Comparison of ENCODE assay signal across 8 cellular contexts in the genomic region with DNA sequence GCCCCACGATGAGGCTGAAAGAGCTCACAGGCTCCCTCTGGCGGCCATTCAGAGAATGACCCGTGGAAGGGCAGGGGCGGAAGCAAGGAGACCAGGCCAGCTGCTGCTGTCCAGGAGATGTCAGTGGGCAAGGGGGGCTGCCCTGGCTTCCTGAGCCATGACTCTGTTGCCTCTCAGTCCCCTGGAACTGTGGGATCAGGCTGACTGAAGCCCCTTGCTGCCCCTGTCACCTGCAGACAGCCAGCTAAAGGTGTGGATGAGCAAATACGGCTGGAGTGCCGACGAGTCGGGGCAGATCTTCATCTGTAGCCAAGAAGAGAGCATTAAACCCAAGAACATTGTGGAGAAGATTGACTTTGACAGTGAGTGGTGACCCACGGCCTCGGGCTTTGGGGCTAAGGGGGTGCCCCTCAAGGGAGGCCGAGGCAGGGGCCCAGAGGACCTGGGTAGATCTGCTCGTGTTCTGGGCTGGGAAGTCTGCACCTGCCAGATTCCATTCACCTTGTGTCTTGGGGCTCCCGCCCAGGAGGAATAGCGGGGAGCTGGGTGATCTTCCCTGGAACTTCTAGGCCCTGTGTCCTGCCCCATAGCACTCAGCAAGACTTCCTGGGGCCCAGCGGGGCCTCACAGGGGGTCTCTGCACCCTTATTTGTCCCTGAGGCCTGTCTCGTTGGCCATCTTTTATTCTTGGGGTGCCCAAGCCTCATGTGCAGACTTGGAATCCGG. TPM values are rescaled to one million over a fixed set of nuclear protein-coding genes. Genes with fewer than 3 reads are reported as not detected.
DNase-seq lines count a peak whose midpoint lies in the region; ATAC-seq and TF ChIP-seq lines count a peak whose summit lies in the region.

No MANE protein-coding gene starts in this region.

- CTCF ChIA-PET in CD8-positive, alpha-beta memory T cell (lab: Charles Lee): interaction anchor here (0.6 to 7.0 kb wide), 28 partner anchors 13 to 562 kb away, joined by 3 to 79 read pairs (median 5); partner anchors contain the start of genes ACTN4, EIF3K, FAM98C and MAP4K1
- CTCF ChIA-PET in SK-N-SH (lab: Yijun Ruan, JAX): interaction anchor here (0.6 to 8.7 kb wide), 47 partner anchors 8 to 763 kb away, joined by 3 to 73 read pairs (median 4); partner anchors contain the start of genes ACTN4, EIF3K, FAM98C and MRPS12

- H3K27ac Mint-ChIP-seq in CD8-positive, alpha-beta memory T cell: peak overlapping the region; percentile 2 to 93 (median 88)
- peak overlapping the region; percentile 67 to 94 for H3K27ac Mint-ChIP-seq in activated naive CD4-positive, alpha-beta T cell treated with anti-CD3 and anti-CD28 coated beads, Interleukin-2, amount 50 U/mL, for 72 hours

- no peak for TF ChIP-seq POLR2A in prostate gland (IDR thresholded peaks at IDR 0.05)

- no peaks in the 10 kb centered on the region for H3K27me3 Mint-ChIP-seq in CD8-positive, alpha-beta memory T cell

- no peak for TF ChIP-seq EP300 in SK-N-SH (IDR thresholded peaks at IDR 0.05; ENCODE audit: borderline replicate concordance in 1 of 2, low read depth in 1 of 2, low read length in 1 of 2)

- H3K9me3 ChIP-seq in CD8-positive, alpha-beta memory T cell (ENCODE audit: low read length): no peaks in the 10 kb centered on the region
- H3K9me3 ChIP-seq in SK-N-SH (no peaks in the 10 kb centered on the region), prostate gland (no peaks in the 10 kb centered on the region)

- no peaks in the 10 kb centered on the region for H3K9me3 Mint-ChIP-seq in CD8-positive, alpha-beta memory T cell
- no peaks in the 10 kb centered on the region for H3K9me3 Mint-ChIP-seq in activated naive CD4-positive, alpha-beta T cell treated with anti-CD3 and anti-CD28 coated beads, Interleukin-2, amount 50 U/mL, for 72 hours

- 66% methylated on average over 14 of the region's 17 CpGs for WGBS in SK-N-SH (ENCODE audit: low lambda C conversion rate)
- WGBS in prostate gland: 47% methylated on average over 17 of the region's 17 CpGs

- peak; percentile 91 for TF ChIP-seq CTCF in SK-N-SH (IDR thresholded peaks at IDR 0.05)
- peak; percentile 84 to 94 (median 91) for TF ChIP-seq CTCF in prostate gland (IDR thresholded peaks at IDR 0.05)

- POLR2A ChIA-PET in CD8-positive, alpha-beta memory T cell (lab: Charles Lee): interaction anchor here (0.9 to 1.1 kb wide), 4 partner anchors 10 to 295 kb away, joined by 3 to 7 read pairs (median 3); no protein-coding TSS in a partner anchor
- POLR2A ChIA-PET in SK-N-SH (lab: Yijun Ruan, JAX): interaction anchor here (1.0 to 1.3 kb wide), 4 partner anchors 13 to 232 kb away, joined by 3 to 8 read pairs (median 5); partner anchors contain the start of gene FAM98C

- DNase-seq in CD8-positive, alpha-beta memory T cell: peak; percentile 62 to 80 (median 62)
- peak; percentile 96 for DNase-seq in HT-29 (ENCODE audit: low spot score)
- peak; percentile 87 for DNase-seq in SK-N-SH
- DNase-seq in activated naive CD4-positive, alpha-beta T cell treated with anti-CD3 and anti-CD28 coated beads, Interleukin-2, amount 50 U/mL, for 72 hours (ENCODE audit: low spot score in 2 of 2): peak; percentile 74 to 80
- DNase-seq in head of caudate nucleus: peak in 41 of 42 donors; percentile 31 to 90 (median 76)
- peak; percentile 60 for DNase-seq in prostate gland (ENCODE audit: low spot score)

- H4K20me1 ChIP-seq in SK-N-SH (ENCODE audit: insufficient read depth): no peaks in the 10 kb centered on the region

- no peak overlapping the region for H3K4me3 ChIP-seq in CD8-positive, alpha-beta memory T cell (ENCODE audit: low read length)
- H3K4me3 ChIP-seq in SK-N-SH (ENCODE audit: low read depth in 2 of 2, low read length in 1 of 2) (no peak overlapping the region; a peak in 1 of 4 replicates), prostate gland (no peak overlapping the region)

- no peak overlapping the region for H2AFZ ChIP-seq in SK-N-SH (ENCODE audit: low read depth)

- H3K36me3 ChIP-seq in CD8-positive, alpha-beta memory T cell (ENCODE audit: insufficient read depth, low read length): peaks cover 19% of the 10 kb centered on the region
- peaks cover 24 to 31% of the 10 kb centered on the region in 2 experiments for H3K36me3 ChIP-seq in SK-N-SH (replicated peaks in 1 of 2; ENCODE audit: control insufficient read depth in 1 of 2, insufficient read depth in 2 of 2, low read length in 1 of 2)
- H3K36me3 ChIP-seq in prostate gland: peaks cover 0 to 2% of the 10 kb centered on the region in 2 donors

- H3K27ac ChIP-seq in CD8-positive, alpha-beta memory T cell (ENCODE audit: low read depth, low read length): no peak overlapping the region
- no peak overlapping the region for H3K27ac ChIP-seq in SK-N-SH (ENCODE audit: low read depth in 2 of 2, low read length in 1 of 2)
- H3K27ac ChIP-seq in prostate gland: no peak overlapping the region

- H3K4me1 Mint-ChIP-seq in CD8-positive, alpha-beta memory T cell: peaks cover 31 to 33% (median 33%) of the 10 kb centered on the region in 3 donors

- H3K9ac ChIP-seq in SK-N-SH: no peak overlapping the region

- intact Hi-C loops in head of caudate nucleus (cut with DNase I): no loop called here
- intact Hi-C loops in prostate gland (cut with DNase I): loop anchor here (5.0 kb wide), 2 partner anchors 97 to 233 kb away; partner anchors contain the start of gene FAM98C

- TF ChIP-seq RAD21 in SK-N-SH (IDR thresholded peaks at IDR 0.05; ENCODE audit: low read length): peak; percentile 71

- no peaks in the 10 kb centered on the region for H3K27me3 ChIP-seq in CD8-positive, alpha-beta memory T cell (ENCODE audit: insufficient read depth, low read length, poor library complexity, severe bottlenecking)
- no peaks in the 10 kb centered on the region for H3K27me3 ChIP-seq in SK-N-SH (ENCODE audit: insufficient read depth)
- no peaks in the 10 kb centered on the region for H3K27me3 ChIP-seq in prostate gland (replicated peaks; ENCODE audit: insufficient read depth)

- H3K9me2 ChIP-seq in SK-N-SH: no peaks in the 10 kb centered on the region

- peaks cover 5 to 46% (median 18%) of the 10 kb centered on the region in 3 donors for H3K36me3 Mint-ChIP-seq in CD8-positive, alpha-beta memory T cell
- peaks cover 9 to 17% of the 10 kb centered on the region in 2 donors for H3K36me3 Mint-ChIP-seq in activated naive CD4-positive, alpha-beta T cell treated with anti-CD3 and anti-CD28 coated beads, Interleukin-2, amount 50 U/mL, for 72 hours

- H3K79me2 ChIP-seq in SK-N-SH (ENCODE audit: insufficient read depth): peaks cover 5% of the 10 kb centered on the region; the same call in 1 of the 2 replicates

- H3K4me2 ChIP-seq in SK-N-SH: no peak overlapping the region

- peak overlapping the region in 6 of 7 donors; percentile 15 to 71 (median 58) for H3K4me3 Mint-ChIP-seq in CD8-positive, alpha-beta memory T cell

- peaks cover 30% of the 10 kb centered on the region for H3K4me1 ChIP-seq in CD8-positive, alpha-beta memory T cell (ENCODE audit: insufficient read depth, low read length)
- H3K4me1 ChIP-seq in SK-N-SH (ENCODE audit: control insufficient read depth in 1 of 2, insufficient read depth in 2 of 2, low read depth in 1 of 2, low read length in 1 of 2): no peaks in the 10 kb centered on the region
- no peaks in the 10 kb centered on the region for H3K4me1 ChIP-seq in prostate gland (replicated peaks)

- H3F3A ChIP-seq in SK-N-SH (replicated peaks; ENCODE audit: insufficient read depth): peaks cover 5% of the 10 kb centered on the region

- peak in 1 of 2 donors; percentile 24 for ATAC-seq in activated naive CD4-positive, alpha-beta T cell treated with anti-CD3 and anti-CD28 coated beads, Interleukin-2, amount 50 U/mL, for 72 hours
- no peak for ATAC-seq in GM18909 (IDR thresholded peaks at IDR 0.05; ENCODE audit: poor library complexity, unreplicated experiment)
- no peak for ATAC-seq in HG02610 (IDR thresholded peaks at IDR 0.05; ENCODE audit: unreplicated experiment)

TF ChIP-seq in SK-N-SH, 30 proteins besides CTCF, POLR2A, EP300 and RAD21:
- TF ChIP-seq SMC3 (IDR thresholded peaks at IDR 0.05; ENCODE audit: low read depth, low read length): peak; percentile 88
- TF ChIP-seq, protein P1, sequence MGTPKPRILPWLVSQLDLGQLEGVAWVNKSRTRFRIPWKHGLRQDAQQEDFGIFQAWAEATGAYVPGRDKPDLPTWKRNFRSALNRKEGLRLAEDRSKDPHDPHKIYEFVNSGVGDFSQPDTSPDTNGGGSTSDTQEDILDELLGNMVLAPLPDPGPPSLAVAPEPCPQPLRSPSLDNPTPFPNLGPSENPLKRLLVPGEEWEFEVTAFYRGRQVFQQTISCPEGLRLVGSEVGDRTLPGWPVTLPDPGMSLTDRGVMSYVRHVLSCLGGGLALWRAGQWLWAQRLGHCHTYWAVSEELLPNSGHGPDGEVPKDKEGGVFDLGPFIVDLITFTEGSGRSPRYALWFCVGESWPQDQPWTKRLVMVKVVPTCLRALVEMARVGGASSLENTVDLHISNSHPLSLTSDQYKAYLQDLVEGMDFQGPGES (IDR thresholded peaks at IDR 0.05; ENCODE audit: low read depth, low read length): no peak

RNA-seq across cellular contexts. Expression of gene ACTN4, which starts 12.5 kb away (rescaled TPM):
- total RNA-seq in CD8-positive, alpha-beta memory T cell: 100 to 1,000 TPM; 295 to 314 TPM
- polyA plus RNA-seq in CD8-positive, alpha-beta memory T cell: 31.9 TPM
- total RNA-seq in HT-29 (2014; rRNA removed; shearing (Covaris generic)): 1,009 and 1,083 TPM in 2 replicates
- polyA plus RNA-seq in SK-N-SH (2012; rRNA removed): 494 and 598 TPM in 2 replicates
- 222 and 365 TPM in 2 replicates for polyA plus RNA-seq in SK-N-SH (2012; cell fraction: cytosol; rRNA removed)
- 687 and 951 TPM in 2 replicates for polyA plus RNA-seq in SK-N-SH (2012; cell fraction: nucleus; rRNA removed)
- 100 to 1,000 TPM; 181 to 204 TPM for total RNA-seq in activated naive CD4-positive, alpha-beta T cell treated with anti-CD3 and anti-CD28 coated beads, Interleukin-2, amount 50 U/mL, for 72 hours
- total RNA-seq in prostate gland: 100 to 1,000 TPM; 312 to 330 TPM

RNA-seq across cellular contexts. Expression of gene EIF3K, which starts 15.9 kb away (rescaled TPM):
- total RNA-seq in CD8-positive, alpha-beta memory T cell: 100 to 1,000 TPM; 275 to 282 TPM
- 401 TPM for polyA plus RNA-seq in CD8-positive, alpha-beta memory T cell
- total RNA-seq in HT-29 (2014; rRNA removed; shearing (Covaris generic)): 724 and 815 TPM in 2 replicates
- 405 and 484 TPM in 2 replicates for polyA plus RNA-seq in SK-N-SH (2012; rRNA removed)
- 274 and 343 TPM in 2 replicates for polyA plus RNA-seq in SK-N-SH (2012; cell fraction: cytosol; rRNA removed)
- 285 and 487 TPM in 2 replicates for polyA plus RNA-seq in SK-N-SH (2012; cell fraction: nucleus; rRNA removed)
- total RNA-seq in activated naive CD4-positive, alpha-beta T cell treated with anti-CD3 and anti-CD28 coated beads, Interleukin-2, amount 50 U/mL, for 72 hours: 100 to 1,000 TPM; 282 to 299 TPM
- total RNA-seq in prostate gland: 100 to 1,000 TPM; 368 to 618 TPM

RNA-seq across cellular contexts. Expression of gene MAP4K1, which starts 17.2 kb away (rescaled TPM):
- total RNA-seq in CD8-positive, alpha-beta memory T cell: 100 to 1,000 TPM; 161 to 162 TPM
- polyA plus RNA-seq in CD8-positive, alpha-beta memory T cell: 178 TPM
- 0.36 TPM in 1 of 2 replicates, not detected in the other for total RNA-seq in HT-29 (2014; rRNA removed; shearing (Covaris generic))
- polyA plus RNA-seq in SK-N-SH (2012; rRNA removed): 0.31 and 0.37 TPM in 2 replicates
- 0.10 and 0.20 TPM in 2 replicates for polyA plus RNA-seq in SK-N-SH (2012; cell fraction: cytosol; rRNA removed)
- 2.8 TPM in 2 replicates for polyA plus RNA-seq in SK-N-SH (2012; cell fraction: nucleus; rRNA removed)
- 100 to 1,000 TPM; 225 to 247 TPM for total RNA-seq in activated naive CD4-positive, alpha-beta T cell treated with anti-CD3 and anti-CD28 coated beads, Interleukin-2, amount 50 U/mL, for 72 hours
- 10 to 100 TPM in 1 of 2 donors, 1 to 10 TPM in 1; 1.6 to 14.1 TPM for total RNA-seq in prostate gland

Comparison
In these comparisons a context has a peak if more than half of its experiments do, and no peak if none do; other contexts are left out.
1. RNA of gene MAP4K1, which starts 17.2 kb away (total RNA-seq): 225 to 247 TPM in activated naive CD4-positive, alpha-beta T cell treated with anti-CD3 and anti-CD28 coated beads, Interleukin-2, amount 50 U/mL, for 72 hours and 161 to 162 TPM in CD8-positive, alpha-beta memory T cell; 1.6 to 14.1 TPM in prostate gland and 0.36 TPM in HT-29; every median in the first group is over 10 times any median in the second.
2. Peak in every context shown above with its lines, with median percentiles within 50 percentile points of each other: DNase-seq.